Comparison of ENCODE assay signal across 1 cellular context in genomic region chrX:53422091-53422914, GRCh38.
A peak's percentile ranks its signal among the peaks of the same experiment; 100 is the strongest.
TF ChIP-seq lines count a peak whose summit lies in the region.

TSS of gene RIBC1 (plus strand) at chrX:53422873. CDS start at chrX:53426277, 3,404 bp downstream.
TSS of gene SMC1A (minus strand) at chrX:53422654. CDS start at chrX:53422600, 54 bp downstream.

TF ChIP-seq in HEK293, 187 proteins besides CTCF, POLR2A, EP300 and RAD21 (continued from another document and continues in another):
- TF ChIP-seq ZNF324 (tag by site-specific recombination; IDR thresholded peaks at IDR 0.05) (peak; percentile 93), ZNF362 (tag by site-specific recombination; IDR thresholded peaks at IDR 0.05) (no peak), SP3 (tag by site-specific recombination; IDR thresholded peaks at IDR 0.05) (peak; percentile 78; the same call in 1 of the 2 replicates), ZNF2 (tag by site-specific recombination; IDR thresholded peaks at IDR 0.05) (peak; percentile 80), ZBTB26 (tag by site-specific recombination; optimal IDR thresholded peaks at IDR 0.05) (peak; percentile 82), ZNF26 (tag by site-specific recombination; IDR thresholded peaks at IDR 0.05) (no peak), ZNF398 (tag by site-specific recombination; IDR thresholded peaks at IDR 0.05) (peak; percentile 97), KLF16 (tag by site-specific recombination; IDR thresholded peaks at IDR 0.05) (peak; percentile 73), ZNF423 (tag by site-specific recombination; IDR thresholded peaks at IDR 0.05) (no peak), ZBTB1 (tag by site-specific recombination; IDR thresholded peaks at IDR 0.05) (no peak), ZBTB48 (tag by site-specific recombination; IDR thresholded peaks at IDR 0.05) (peak; percentile 80), PRDM4 (tag by site-specific recombination; IDR thresholded peaks at IDR 0.05) (peak; percentile 65; the same call in 1 of the 2 replicates), YY1 (tag by site-specific recombination; IDR thresholded peaks at IDR 0.05) (peak; percentile 89), FEZF1 (tag by site-specific recombination; IDR thresholded peaks at IDR 0.05) (0 out of 2 replicates have a peak, but pooled peaks have one; percentile 18), ZNF560 (tag by site-specific recombination; IDR thresholded peaks at IDR 0.05; ENCODE audit: borderline replicate concordance) (no peak), ZNF785 (tag by site-specific recombination; IDR thresholded peaks at IDR 0.05) (no peak), ZNF132 (tag by site-specific recombination; IDR thresholded peaks at IDR 0.05; ENCODE audit: borderline replicate concordance) (no peak), KLF9 (tag by site-specific recombination; IDR thresholded peaks at IDR 0.05; ENCODE audit: low read depth) (peak; percentile 79), ZXDB (tag by site-specific recombination; IDR thresholded peaks at IDR 0.05) (peak; percentile 97), OSR2 (tag by site-specific recombination; IDR thresholded peaks at IDR 0.05) (0 out of 2 replicates have a peak, but pooled peaks have one; percentile 46), ZNF350 (tag by site-specific recombination; IDR thresholded peaks at IDR 0.05) (no peak), PRDM10 (tag by site-specific recombination; IDR thresholded peaks at IDR 0.05) (peak; percentile 100), GLIS1 (tag by site-specific recombination; IDR thresholded peaks at IDR 0.05) (peak; percentile 81), ZNF518A (tag by site-specific recombination; conservative IDR thresholded peaks at IDR 0.05; ENCODE audit: low read depth) (peak; percentile 41; the same call in 1 of the 2 replicates), KLF10 (tag by site-specific recombination; IDR thresholded peaks at IDR 0.05) (peak; percentile 72), ZNF621 (tag by site-specific recombination; IDR thresholded peaks at IDR 0.05) (no peak), ZNF501 (tag by site-specific recombination; IDR thresholded peaks at IDR 0.05) (peak; percentile 97), ZBTB17 (tag by site-specific recombination; IDR thresholded peaks at IDR 0.05) (no peak), ZNF366 (tag by site-specific recombination; conservative IDR thresholded peaks at IDR 0.05) (peak; percentile 44), BCL11B (tag by site-specific recombination; IDR thresholded peaks at IDR 0.05; ENCODE audit: low read depth) (peak; percentile 30; the same call in 1 of the 2 replicates), ZNF747 (tag by site-specific recombination; IDR thresholded peaks at IDR 0.05) (no peak), ZNF404 (tag by site-specific recombination; IDR thresholded peaks at IDR 0.05) (no peak), ZNF37A (tag by site-specific recombination; IDR thresholded peaks at IDR 0.05) (no peak), ZNF10 (tag by site-specific recombination; IDR thresholded peaks at IDR 0.05) (peak; percentile 100), ZNF391 (tag by site-specific recombination; IDR thresholded peaks at IDR 0.05; ENCODE audit: borderline replicate concordance, low read depth) (peak; percentile 89; the same call in 1 of the 2 replicates), ZNF433 (tag by site-specific recombination; IDR thresholded peaks at IDR 0.05; ENCODE audit: low read depth) (no peak), ZFP41 (tag by site-specific recombination; IDR thresholded peaks at IDR 0.05; ENCODE audit: borderline replicate concordance) (no peak), SP7 (tag by site-specific recombination; IDR thresholded peaks at IDR 0.05) (peak; percentile 84), HOXD13 (CRISPR knock-in tag; IDR thresholded peaks at IDR 0.05; ENCODE audit: borderline replicate concordance) (peak; percentile 83; the same call in 1 of the 2 replicates), ZNF623 (tag by site-specific recombination; IDR thresholded peaks at IDR 0.05) (peak; percentile 37), ZBTB20 (tag by site-specific recombination; IDR thresholded peaks at IDR 0.05) (peak; percentile 76; the same call in 1 of the 2 replicates), PRDM1 (tag by site-specific recombination; IDR thresholded peaks at IDR 0.05) (no peak), MZF1 (tag by site-specific recombination; IDR thresholded peaks at IDR 0.05; ENCODE audit: borderline replicate concordance) (no peak), ZNF335 (tag by site-specific recombination; conservative IDR thresholded peaks at IDR 0.05) (peak; percentile 96), BCL6B (tag by site-specific recombination; IDR thresholded peaks at IDR 0.05) (no peak), ZBTB7A (tag by site-specific recombination; IDR thresholded peaks at IDR 0.05; ENCODE audit: low read depth) (peak; percentile 73; the same call in 1 of the 2 replicates), ZFP3 (tag by site-specific recombination; IDR thresholded peaks at IDR 0.05; ENCODE audit: low read depth) (peak; percentile 29; the same call in 1 of the 2 replicates)
